In genomic region chr16:86739178-86739577, GRCh38 we compare ENCODE assay signal across 18 cellular contexts.
"Had no signal": no experiment of that assay in that cellular context is flagged by ENCODE, and none has a peak within 500 bp of the region (broad histone marks: within the 10 kb centered on the region; RNA-seq: fewer than 3 reads in every experiment).

No MANE protein-coding gene starts in this region.

- H3K4me3 ChIP-seq: dorsolateral prefrontal cortex, esophagus squamous epithelium, lower lobe of right lung, right atrium auricular region, spleen, suprapubic skin, thyroid gland, vagina had no signal

- H3K9me3 ChIP-seq: esophagus squamous epithelium, lower lobe of right lung, right atrium auricular region, spleen, suprapubic skin, thyroid gland, vagina had no signal

- DNase-seq: effector CD4-positive, alpha-beta T cell; erythroblast; esophagus squamous epithelium; foreskin melanocyte; left ventricle myocardium superior; lower lobe of right lung; naive thymus-derived CD8-positive, alpha-beta T cell; stimulated activated naive CD4-positive, alpha-beta T cell; stimulated activated naive CD8-positive, alpha-beta T cell treated with anti-CD3 and anti-CD28 coated beads, Interleukin-15, amount 100 ng/mL, for 72 hours; thyroid gland; trophoblast cell had no signal

- H3K36me3 ChIP-seq: esophagus squamous epithelium, lower lobe of right lung, right atrium auricular region, spleen, suprapubic skin, thyroid gland, vagina had no signal

- H3K27me3 ChIP-seq: right atrium auricular region, thyroid gland, vagina had no signal

- H3K36me3 Mint-ChIP-seq: naive thymus-derived CD8-positive, alpha-beta T cell had no signal

- H3K4me1 ChIP-seq: lower lobe of right lung, parathyroid adenoma, thyroid gland had no signal

- H3K4me3 Mint-ChIP-seq: naive thymus-derived CD8-positive, alpha-beta T cell; stimulated activated naive CD8-positive, alpha-beta T cell treated with anti-CD3 and anti-CD28 coated beads, Interleukin-15, amount 100 ng/mL, for 72 hours had no signal

- ATAC-seq: lower lobe of right lung; naive thymus-derived CD8-positive, alpha-beta T cell; sciatic nerve; stimulated activated naive CD8-positive, alpha-beta T cell treated with anti-CD3 and anti-CD28 coated beads, Interleukin-15, amount 100 ng/mL, for 72 hours had no signal

- H3K27ac Mint-ChIP-seq: naive thymus-derived CD8-positive, alpha-beta T cell; stimulated activated naive CD8-positive, alpha-beta T cell treated with anti-CD3 and anti-CD28 coated beads, Interleukin-15, amount 100 ng/mL, for 72 hours had no signal

- H3K27ac ChIP-seq: dorsolateral prefrontal cortex, esophagus squamous epithelium, lower lobe of right lung, parathyroid adenoma, right atrium auricular region, spleen, suprapubic skin, thyroid gland, vagina had no signal

- H3K9me3 Mint-ChIP-seq: naive thymus-derived CD8-positive, alpha-beta T cell; stimulated activated naive CD8-positive, alpha-beta T cell treated with anti-CD3 and anti-CD28 coated beads, Interleukin-15, amount 100 ng/mL, for 72 hours had no signal
